In genomic region chr11:75578977-75579376, GRCh38 we compare ENCODE assay signal across 2 cellular contexts.
TF ChIP-seq lines count a peak whose summit lies in the region.

No MANE protein-coding gene starts in this region.

TF ChIP-seq in SK-N-SH, 30 proteins besides CTCF, POLR2A, EP300 and RAD21 (continued from another document):
- TF ChIP-seq REST (IDR thresholded peaks at IDR 0.05; ENCODE audit: low read depth, low read length) (no peak), MEF2A (IDR thresholded peaks at IDR 0.05; ENCODE audit: borderline replicate concordance, low read depth) (no peak), TCF12 (IDR thresholded peaks at IDR 0.05) (no peak)
TF ChIP-seq in SK-N-SH: peak in this region for 1.

TF ChIP-seq in SK-N-SH treated with all-trans-retinoic acid at 6 μM for 48 hours, 23 proteins besides CTCF, POLR2A, EP300 and RAD21 (continued from another document):
- no peak for TF ChIP-seq CREB5 (CRISPR knock-in tag; IDR thresholded peaks at IDR 0.05; ENCODE audit: low read depth)
- no peak for TF ChIP-seq ESRRG (CRISPR knock-in tag; IDR thresholded peaks at IDR 0.05)
